ENCODE assay signal across 8 cellular contexts in the genomic region with DNA sequence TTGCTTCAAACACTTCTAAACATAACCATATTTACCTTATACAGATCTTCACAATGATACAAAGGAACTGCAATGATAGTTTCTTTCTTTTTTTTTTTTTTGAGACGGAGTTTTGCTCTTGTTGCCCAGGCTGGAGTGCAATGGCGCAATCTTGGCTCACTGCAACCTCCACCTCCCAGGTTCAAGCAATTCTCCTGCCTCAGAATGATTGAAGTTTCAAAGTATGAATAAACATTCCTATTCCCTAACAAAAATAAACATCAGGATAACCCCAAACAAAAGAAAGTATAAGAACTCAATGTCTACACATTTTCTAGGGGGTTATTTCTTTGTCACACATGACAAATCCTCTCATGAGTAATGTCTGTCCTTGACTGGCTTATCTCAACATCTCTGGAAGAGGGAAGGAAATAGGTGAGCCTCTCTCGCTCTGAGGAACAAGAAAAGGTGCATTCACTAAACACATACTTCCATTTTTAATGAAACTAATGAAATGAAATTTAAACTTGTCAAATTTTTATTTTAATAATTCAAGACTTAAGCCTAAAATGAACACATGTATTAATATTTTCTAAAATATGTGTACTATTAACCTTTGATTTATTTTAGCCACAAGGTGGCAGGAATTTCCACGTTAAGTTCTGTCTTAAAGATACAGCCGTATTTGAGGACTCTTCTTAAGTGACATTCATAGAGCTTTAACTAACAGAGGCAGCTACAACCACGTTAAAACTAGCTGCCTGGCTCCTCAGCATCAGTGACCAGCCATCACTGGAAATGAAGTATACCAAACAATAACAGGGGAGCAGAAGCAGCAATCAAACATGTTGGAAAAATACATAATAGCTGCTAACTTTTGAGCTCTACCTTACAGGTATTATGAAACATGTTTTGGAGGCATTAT. TPM values are rescaled to one million over a fixed set of nuclear protein-coding genes. Genes with fewer than 3 reads are reported as not detected.
DNase-seq lines count a peak whose midpoint lies in the region; ATAC-seq and TF ChIP-seq lines count a peak whose summit lies in the region.

No MANE protein-coding gene starts in this region.

- peaks cover 8 to 14% of the 10 kb centered on the region in 2 experiments for H3K4me1 Mint-ChIP-seq in H9

- H3K23ac ChIP-seq in H9 (ENCODE audit: insufficient read length, low read depth, low read length): no peak overlapping the region

- no peaks in the 10 kb centered on the region for H3K27me3 Mint-ChIP-seq in H9 (ENCODE audit: low read depth)

- no peak overlapping the region for H3T11ph ChIP-seq in H9 (ENCODE audit: low read length)

- H3K79me2 ChIP-seq in H9 (ENCODE audit: insufficient read depth, low read length) (peaks cover 7% of the 10 kb centered on the region; the same call in 1 of the 2 replicates), PC-9 (ENCODE audit: low read depth) (peaks cover 80% of the 10 kb centered on the region)

- H2BK20ac ChIP-seq in H9 (ENCODE audit: low read depth, low read length, poor library complexity, severe bottlenecking): no peak overlapping the region

- H4K5ac ChIP-seq in H9 (ENCODE audit: insufficient read length, low read depth, low read length): no peak overlapping the region

- no peak overlapping the region for H2BK12ac ChIP-seq in H9 (ENCODE audit: insufficient read length, low read depth, low read length)

- no peaks in the 10 kb centered on the region for H4K20me1 ChIP-seq in H9 (ENCODE audit: control insufficient read depth, insufficient read depth, insufficient read length)
- no peaks in the 10 kb centered on the region for H4K20me1 ChIP-seq in PC-9 (ENCODE audit: insufficient read depth)

- WGBS in H9 (ENCODE audit: extremely low coverage, insufficient read length, low lambda C conversion rate): no CpG with 5 or more reads among the region's 6 CpGs

- POLR2A ChIA-PET in PC-9 (lab: Charles Lee; ENCODE audit: unreplicated experiment): interaction anchor here (0.5 to 0.6 kb wide), 2 partner anchors 15 to 174 kb away, joined by 3 to 4 read pairs; no protein-coding TSS in a partner anchor

- H3K79me1 ChIP-seq in H9 (ENCODE audit: insufficient read depth, low read depth, low read length, poor library complexity, severe bottlenecking): peaks cover 13% of the 10 kb centered on the region

- no peaks in the 10 kb centered on the region for H3K9me3 Mint-ChIP-seq in H9

- ATAC-seq in upper lobe of right lung: peak; percentile 61

- peaks cover 18% of the 10 kb centered on the region for H3K36me3 ChIP-seq in PC-9 (ENCODE audit: low read depth)
- H3K36me3 ChIP-seq in upper lobe of right lung: no peaks in the 10 kb centered on the region

- DNase-seq in NCI-H510A treated with DMSO at 0.1 percent for 48 hours (lab: John Stamatoyannopoulos, UW) (peak; percentile 19), NCI-H510A (lab: John Stamatoyannopoulos, UW) (no peak), H9 (no peak), PC-9 (peak; percentile 51 to 99), fibroblast of mammary gland (ENCODE audit: low read depth) (peak; percentile 51), upper lobe of right lung (no peak), AG20443 (ENCODE audit: low spot score) (no peak)
- no peak for DNase-seq in activated naive CD4-positive, alpha-beta T cell treated with anti-CD3 and anti-CD28 coated beads, Interleukin-2, amount 50 U/mL, for 16 hours

- TF ChIP-seq CTCF in H9 (conservative IDR thresholded peaks at IDR 0.05) (peak; percentile 54; the same call in 2 of the 3 replicates), PC-9 (conservative IDR thresholded peaks at IDR 0.05) (peak; percentile 83), fibroblast of mammary gland (conservative IDR thresholded peaks at IDR 0.05; ENCODE audit: control insufficient read depth, insufficient read depth, low read depth, low read length) (peak; percentile 30), upper lobe of right lung (IDR thresholded peaks at IDR 0.05) (peak; percentile 28)

- no peak overlapping the region for H3K56ac ChIP-seq in H9 (ENCODE audit: insufficient read length, low read depth, low read length)

- no TSS peak for BruUV-seq in PC-9 (replicated peaks; lab: Mats Ljungman, UMichigan)

- H3K4me3 Mint-ChIP-seq in H9: no peak overlapping the region

- no peaks in the 10 kb centered on the region for H3K9me2 ChIP-seq in PC-9 (ENCODE audit: insufficient read depth)

- no peak overlapping the region for H4K91ac ChIP-seq in H9 (ENCODE audit: insufficient read length, low read depth, low read length)

- H3K4ac ChIP-seq in H9 (ENCODE audit: low read depth, low read length): no peak overlapping the region

- CTCF ChIA-PET in PC-9 (lab: Charles Lee): interaction anchor here (0.6 to 1.5 kb wide), 9 partner anchors 10 to 1768 kb away, joined by 3 to 9 read pairs (median 4); no protein-coding TSS in a partner anchor

- no peak overlapping the region for H2BK15ac ChIP-seq in H9 (ENCODE audit: low read depth, low read length)

- H3K27ac Mint-ChIP-seq in H9: peak overlapping the region in 2 of 3 experiments; percentile 32 to 39; a peak in 2 of 7 replicates

- H2AFZ ChIP-seq in H9 (ENCODE audit: low read length) (no peak overlapping the region), PC-9 (no peak overlapping the region)

- no peaks in the 10 kb centered on the region for H3K27me3 ChIP-seq in H9 (ENCODE audit: insufficient read depth, low read length)
- H3K27me3 ChIP-seq in PC-9 (ENCODE audit: insufficient read depth, low read depth): no peaks in the 10 kb centered on the region
- no peaks in the 10 kb centered on the region for H3K27me3 ChIP-seq in upper lobe of right lung

- peak overlapping the region; percentile 28 for H3K4me3 ChIP-seq in PC-9
- no peak overlapping the region for H3K4me3 ChIP-seq in fibroblast of mammary gland (ENCODE audit: control insufficient read depth, low read depth, low read length)
- H3K4me3 ChIP-seq in upper lobe of right lung: no peak overlapping the region

- no peaks in the 10 kb centered on the region for H3K23me2 ChIP-seq in H9 (ENCODE audit: insufficient read length, low read depth, low read length, poor library complexity, severe bottlenecking)

- H3K9me3 ChIP-seq in H9 (ENCODE audit: control insufficient read depth, low read depth, low read length) (no peaks in the 10 kb centered on the region), PC-9 (ENCODE audit: insufficient read depth, low read depth) (no peaks in the 10 kb centered on the region), upper lobe of right lung (no peaks in the 10 kb centered on the region)

- H3F3A ChIP-seq in PC-9 (ENCODE audit: insufficient read depth, low read depth): peaks cover 53% of the 10 kb centered on the region

- no peak overlapping the region for H2BK120ac ChIP-seq in H9 (ENCODE audit: low read depth, low read length, poor library complexity, severe bottlenecking)

- intact Hi-C loops in PC-9 (cut with micrococcal nuclease; ENCODE audit: unreplicated experiment): loop anchor here (1.0 to 5.0 kb wide), 7 partner anchors 23 to 188 kb away; a partner anchor contains a TSS
- intact Hi-C loops in upper lobe of right lung (cut with DNase I): no loop called here

- no peak overlapping the region for H4K8ac ChIP-seq in H9 (replicated peaks; ENCODE audit: insufficient read length, low read depth, low read length)

- no peak overlapping the region for H2AK5ac ChIP-seq in H9 (ENCODE audit: insufficient read length, low read length)

- H3K9ac ChIP-seq in H9 (ENCODE audit: extremely low read depth, insufficient read length, low read length): no peak overlapping the region

- no peak overlapping the region for H3K14ac ChIP-seq in H9 (ENCODE audit: insufficient read depth, low read length)

- no peak overlapping the region for H3K18ac ChIP-seq in H9 (ENCODE audit: insufficient read length, low read depth, low read length)

- H2BK5ac ChIP-seq in H9 (ENCODE audit: insufficient read length, low read length): no peak overlapping the region

- H3K27ac ChIP-seq in H9 (ENCODE audit: insufficient read length, low read depth, low read length): peak overlapping the region; percentile 55
- peak overlapping the region; percentile 63 for H3K27ac ChIP-seq in PC-9
- H3K27ac ChIP-seq in upper lobe of right lung: no peak overlapping the region

- H3K4me1 ChIP-seq in H9 (ENCODE audit: insufficient read depth, low read length): no peaks in the 10 kb centered on the region
- H3K4me1 ChIP-seq in PC-9 (replicated peaks; ENCODE audit: insufficient read depth): peaks cover 51% of the 10 kb centered on the region
- peaks cover 12% of the 10 kb centered on the region for H3K4me1 ChIP-seq in upper lobe of right lung

- peaks cover 12 to 44% (median 39%) of the 10 kb centered on the region in 3 experiments; a peak in 6 of 7 replicates for H3K36me3 Mint-ChIP-seq in H9 (ENCODE audit: insufficient read depth in 1 of 3, low read depth in 3 of 3)

- H3K4me2 ChIP-seq in H9 (ENCODE audit: insufficient read depth, insufficient read length, low read length) (no peak overlapping the region), PC-9 (peak overlapping the region; percentile 64)

RNA-seq across cellular contexts. Expression of a gene that starts 58.3 kb away (rescaled TPM):
- total RNA-seq in H9 (2021): 78.3 and 83.4 TPM in 2 replicates
- total RNA-seq in PC-9 (2021): 105 and 133 TPM in 2 replicates
- 42.2 TPM for total RNA-seq in upper lobe of right lung

Comparison
In these comparisons a context has a peak if more than half of its experiments do, and no peak if none do; other contexts are left out.
1. DNase-seq: peak in NCI-H510A treated with DMSO at 0.1 percent for 48 hours (single experiment), PC-9 (2 of 2) and fibroblast of mammary gland (single experiment); none in NCI-H510A (single experiment), H9 (single experiment), upper lobe of right lung (single experiment), AG20443 (single experiment) and activated naive CD4-positive, alpha-beta T cell treated with anti-CD3 and anti-CD28 coated beads, Interleukin-2, amount 50 U/mL, for 16 hours (single experiment).
2. CTCF ChIP-seq: peak in every context shown above with its lines; median percentile 83 in PC-9; 54 in H9; 30 in fibroblast of mammary gland; 28 in upper lobe of right lung.